Comparison of ENCODE assay signal across 24 cellular contexts in the genomic region with DNA sequence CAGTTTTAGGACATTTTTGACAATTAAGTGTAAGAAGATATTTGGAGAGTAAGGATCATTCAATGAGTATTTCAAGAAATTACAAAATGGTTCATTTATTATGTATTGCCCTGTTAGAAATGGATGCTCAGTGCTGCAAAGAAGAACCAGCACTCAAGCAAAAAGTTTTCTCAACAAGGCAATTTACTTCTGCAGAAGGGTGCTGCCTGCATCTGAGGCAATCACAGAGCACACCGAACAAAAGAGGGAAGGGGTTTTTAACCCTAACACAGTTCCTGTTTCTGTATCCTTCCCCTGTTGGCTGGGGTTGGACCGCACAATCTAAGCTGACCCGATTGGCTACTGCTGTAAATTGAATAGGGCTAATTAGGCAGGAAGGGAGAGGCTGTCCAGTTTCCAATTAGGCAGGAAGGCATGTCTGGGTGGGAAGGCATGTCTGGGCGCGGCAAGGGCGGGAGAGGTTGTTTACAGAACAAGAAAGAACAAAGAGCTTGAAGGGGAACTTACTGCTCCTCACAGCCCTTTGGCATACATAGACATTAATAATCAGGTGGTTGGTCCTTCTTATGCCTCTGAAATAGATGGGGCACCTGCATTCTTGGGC. TPM values are rescaled to one million over a fixed set of nuclear protein-coding genes. Genes with fewer than 3 reads are reported as not detected.
A peak's percentile ranks its signal among the peaks of the same experiment; 100 is the strongest.
DNase-seq lines count a peak whose midpoint lies in the region; ATAC-seq, FAIRE-seq and TF ChIP-seq lines count a peak whose summit lies in the region.
"Had no signal": no experiment of that assay in that cellular context is flagged by ENCODE, and none has a peak within 500 bp of the region (broad histone marks: within the 10 kb centered on the region; RNA-seq: fewer than 3 reads in every experiment).

No MANE protein-coding gene starts in this region.

- H3K27ac ChIP-seq in K562 (ENCODE audit: extremely low read depth, low read depth, low read length) = no peak overlapping the region
- no peak overlapping the region for H3K27ac ChIP-seq in kidney (ENCODE audit: low read depth in 2 of 2, low read length in 2 of 2)
- H3K27ac ChIP-seq: 22Rv1; BLaER1 treated with 17β-estradiol and CSF1 and Interleukin-3, amounts not matched to agents 10 nM and 100 nM; SJSA1 had no signal

- TF ChIP-seq POLR2A in NB4 (IDR thresholded peaks at IDR 0.05; ENCODE audit: extremely low read depth, insufficient read length) = no peak
- no peak for TF ChIP-seq POLR2A in K562 (conservative IDR thresholded peaks at IDR 0.05)

- no TSS peak for BruUV-seq in K562 (replicated peaks; lab: Mats Ljungman, UMichigan)

- FAIRE-seq in K562 (lab: Jason Lieb, UNC) (no peak), kidney (lab: Jason Lieb, UNC) (no peak)
- FAIRE-seq: GM12891, RCC 7860 had no signal

- DNase-seq in NCI-H1105 treated with DMSO at 0.1 percent for 48 hours (lab: John Stamatoyannopoulos, UW) (peak; percentile 14), NCI-H1105 (lab: John Stamatoyannopoulos, UW) (no peak), NB4 (ENCODE audit: low read depth) (peak; percentile 10), K562 (ENCODE audit: extremely low read depth in 1 of 4, low spot score in 3 of 4) (no peak), islet precursor cell (peak; percentile 59), kidney (no peak)
- DNase-seq in stimulated activated CD4-positive, alpha-beta T cell treated with anti-CD3 and anti-CD28 coated beads, Interleukin-4, amount 100 ng/mL, for 1 hour = no peak
- DNase-seq: Calu3; CD8-positive, alpha-beta T cell; DMS153; NCI-H1417 treated with DMSO at 0.1 percent for 48 hours; NCI-H1930; NCI-H226; NCI-H524; OCI-M1; T-helper 17 cell had no signal

- no peak for TF ChIP-seq CTCF in NB4 (IDR thresholded peaks at IDR 0.05; ENCODE audit: low read depth, low read length)
- no peak for TF ChIP-seq CTCF in K562 (IDR thresholded peaks at IDR 0.05 in 2 of 3, conservative IDR thresholded peaks at IDR 0.05 in 1 of 3; ENCODE audit: insufficient read depth in 2 of 3, low read depth in 1 of 3, low read length in 3 of 3)
- no peak for TF ChIP-seq CTCF in kidney (IDR thresholded peaks at IDR 0.05; ENCODE audit: borderline replicate concordance, extremely low read depth, insufficient read depth)

- H3K36me3 ChIP-seq in K562 (ENCODE audit: control insufficient read depth, insufficient read depth, low read length) (no peaks in the 10 kb centered on the region), kidney (ENCODE audit: control insufficient read depth in 1 of 2, insufficient read depth in 2 of 2, low read length in 2 of 2) (no peaks in the 10 kb centered on the region)
- H3K36me3 ChIP-seq: HAP-1, SJSA1 had no signal

- H3K4me1 ChIP-seq in K562 (replicated peaks in 1 of 2; ENCODE audit: control insufficient read depth in 2 of 2, insufficient read depth in 2 of 2, low read length in 2 of 2) = no peaks in the 10 kb centered on the region; a peak in 1 of 5 replicates
- H3K4me1 ChIP-seq in kidney (ENCODE audit: control insufficient read depth in 1 of 2, insufficient read depth in 1 of 2, low read depth in 1 of 2, low read length in 2 of 2) = no peaks in the 10 kb centered on the region
- H3K4me1 ChIP-seq: HAP-1, SJSA1 had no signal

- no peak for TF ChIP-seq RAD21 in K562 (CRISPR knock-in tag; conservative IDR thresholded peaks at IDR 0.05 in 1 of 2, IDR thresholded peaks at IDR 0.05 in 1 of 2)

- WGBS in K562 (ENCODE audit: insufficient coverage, low coverage, missing lambda C conversion rate) = 12% methylated on average over 6 of the region's 6 CpGs

- no peaks in the 10 kb centered on the region; a peak in 1 of 5 replicates for H3K27me3 ChIP-seq in K562 (ENCODE audit: control insufficient read depth in 2 of 2, insufficient read depth in 2 of 2, low read length in 2 of 2)
- H3K27me3 ChIP-seq: BLaER1 treated with 17β-estradiol and CSF1 and Interleukin-3, amounts not matched to agents 10 nM and 100 nM; SJSA1 had no signal

- in situ Hi-C loops in K562 (cut with MboI) = no loop called here

- intact Hi-C loops in K562 (cut with micrococcal nuclease) (no loop called here), kidney (cut with DNase I) (no loop called here)

- no peaks in the 10 kb centered on the region for H3K9me1 ChIP-seq in K562 (ENCODE audit: control insufficient read depth, insufficient read depth, low read length)

- H3K9me3 ChIP-seq in K562 (replicated peaks; ENCODE audit: control insufficient read depth, insufficient read depth, low read depth, low read length) = 0 out of 2 replicates have a peak, but pooled peaks cover 5% of the 10 kb centered on the region
- H3K9me3 ChIP-seq in kidney (ENCODE audit: control insufficient read depth in 1 of 2, low read length in 2 of 2) = peaks cover 0 to 9% of the 10 kb centered on the region in 2 donors
- H3K9me3 ChIP-seq: HAP-1, SJSA1 had no signal

- no peak overlapping the region for H3K4me3 ChIP-seq in NB4 (ENCODE audit: low read depth, low read length)
- no peak overlapping the region for H3K4me3 ChIP-seq in K562
- H3K4me3 ChIP-seq in kidney (ENCODE audit: low read length in 2 of 2) = no peak overlapping the region
- H3K4me3 ChIP-seq: BLaER1 treated with 17β-estradiol and CSF1 and Interleukin-3, amounts not matched to agents 10 nM and 100 nM; HAP-1; SJSA1 had no signal

- H3K4me2 ChIP-seq in K562 (ENCODE audit: insufficient read depth, low read length) = no peak overlapping the region
- H3K4me2 ChIP-seq: BLaER1 treated with 17β-estradiol and CSF1 and Interleukin-3, amounts not matched to agents 10 nM and 100 nM had no signal

- H4K20me1 ChIP-seq in K562 (replicated peaks; ENCODE audit: control insufficient read depth, insufficient read depth, low read length) = no peaks in the 10 kb centered on the region
- H4K20me1 ChIP-seq: BLaER1 treated with 17β-estradiol and CSF1 and Interleukin-3, amounts not matched to agents 10 nM and 100 nM had no signal

- H3K9ac ChIP-seq in K562 (ENCODE audit: insufficient read depth in 1 of 2, low read depth in 2 of 2, low read length in 2 of 2) (no peak overlapping the region), kidney (ENCODE audit: low read length in 2 of 2) (no peak overlapping the region)
- H3K9ac ChIP-seq: BLaER1 treated with 17β-estradiol and CSF1 and Interleukin-3, amounts not matched to agents 10 nM and 100 nM had no signal

- TF ChIP-seq EP300 in K562 (IDR thresholded peaks at IDR 0.05; ENCODE audit: low read length) = no peak

- CTCF ChIA-PET in K562 (lab: Yijun Ruan, JAX; ENCODE audit: low intra/inter-chr PET ratio) = no interaction called here

- no peaks in the 10 kb centered on the region for H3K79me2 ChIP-seq in K562 (ENCODE audit: control insufficient read depth, insufficient read depth, low read length)

- H2AFZ ChIP-seq in K562 (ENCODE audit: low read depth, low read length) = no peak overlapping the region

- POLR2A ChIA-PET in K562 (lab: Yijun Ruan, JAX) = no interaction called here

- ATAC-seq in K562 = no peak
- ATAC-seq in HG03196 (IDR thresholded peaks at IDR 0.05; ENCODE audit: unreplicated experiment) = no peak
- ATAC-seq: CD8-positive, alpha-beta T cell; Right ventricle myocardium inferior; T-helper 17 cell had no signal

TF ChIP-seq in K562, 482 proteins besides CTCF, POLR2A, EP300 and RAD21 (continues in another document):
- TF ChIP-seq, protein P1, sequence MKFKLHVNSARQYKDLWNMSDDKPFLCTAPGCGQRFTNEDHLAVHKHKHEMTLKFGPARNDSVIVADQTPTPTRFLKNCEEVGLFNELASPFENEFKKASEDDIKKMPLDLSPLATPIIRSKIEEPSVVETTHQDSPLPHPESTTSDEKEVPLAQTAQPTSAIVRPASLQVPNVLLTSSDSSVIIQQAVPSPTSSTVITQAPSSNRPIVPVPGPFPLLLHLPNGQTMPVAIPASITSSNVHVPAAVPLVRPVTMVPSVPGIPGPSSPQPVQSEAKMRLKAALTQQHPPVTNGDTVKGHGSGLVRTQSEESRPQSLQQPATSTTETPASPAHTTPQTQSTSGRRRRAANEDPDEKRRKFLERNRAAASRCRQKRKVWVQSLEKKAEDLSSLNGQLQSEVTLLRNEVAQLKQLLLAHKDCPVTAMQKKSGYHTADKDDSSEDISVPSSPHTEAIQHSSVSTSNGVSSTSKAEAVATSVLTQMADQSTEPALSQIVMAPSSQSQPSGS (CRISPR knock-in tag; IDR thresholded peaks at IDR 0.05) = no peak
- TF ChIP-seq RUNX1 (IDR thresholded peaks at IDR 0.05; ENCODE audit: low read depth) = no peak
- TF ChIP-seq CBX5 (IDR thresholded peaks at IDR 0.05; ENCODE audit: borderline replicate concordance, low read depth) = peak; percentile 89
- peak in 1 of 2 experiments; percentile 80; a peak in 2 of 3 replicates for TF ChIP-seq CBX3 (IDR thresholded peaks at IDR 0.05; ENCODE audit: borderline replicate concordance in 1 of 2, low read length in 2 of 2)

RNA-seq across cellular contexts. Expression of gene SPTSSA, which starts 41.4 kb away (rescaled TPM):
- total RNA-seq in K562 (2011; cell fraction: chromatin; rRNA removed; ENCODE audit: low replicate concordance) = 4.0 and 11.1 TPM in 2 replicates
- total RNA-seq in K562 (2011; cell fraction: nucleolus; rRNA removed) = 5.8 and 5.9 TPM in 2 replicates
- total RNA-seq in K562 (2011; cell fraction: nucleoplasm; rRNA removed) = 8.5 and 14.4 TPM in 2 replicates
- total RNA-seq in K562 (2014; rRNA removed) = 6.8 and 9.6 TPM in 2 replicates
- 21.0 and 25.0 TPM in 2 replicates for total RNA-seq in K562 (2014; rRNA removed; fragmentation: Illumina TruSeq; extraction: Trizol)
- 17.1 and 18.4 TPM in 2 replicates for total RNA-seq in K562 (2015; rRNA removed; fragmentation: Illumina TruSeq; extraction: Trizol)
- total RNA-seq in K562 (2021) = 15.6 and 17.2 TPM in 2 replicates
- polyA plus RNA-seq in K562 (2011; rRNA removed) = 24.2 and 28.3 TPM in 2 replicates
- polyA plus RNA-seq in K562 (2011; cell fraction: cytosol; rRNA removed) = 25.5 and 33.2 TPM in 2 replicates
- 6.9 and 8.4 TPM in 2 replicates for polyA plus RNA-seq in K562 (2011; cell fraction: nucleus; rRNA removed)
- 18.4 and 29.0 TPM in 2 replicates for polyA plus RNA-seq in K562 (2012)
- 25.4 and 35.7 TPM in 2 replicates for polyA plus RNA-seq in K562 (2014; fragmentation: Illumina TruSeq; extraction: Trizol)
- polyA plus RNA-seq in K562 (2014; fragmentation: Nextera tagmentation; extraction: Ambion mirVana) = 10 to 100 TPM; 22.0 to 26.9 TPM
- 19.7 and 24.6 TPM in 2 replicates for polyA plus RNA-seq in K562 (2014; rRNA removed)
- 10.8 and 11.2 TPM in 2 replicates for polyA minus RNA-seq in K562 (2011; rRNA and poly(A)+ RNA removed)
- 6.6 and 7.7 TPM in 2 replicates for polyA minus RNA-seq in K562 (2011; cell fraction: cytosol; rRNA and poly(A)+ RNA removed)
- polyA minus RNA-seq in K562 (2011; cell fraction: nucleus; rRNA and poly(A)+ RNA removed) = 2.2 and 4.0 TPM in 2 replicates
- total RNA-seq in kidney = 17.4 TPM
- polyA plus RNA-seq in kidney (ENCODE audit: insufficient read depth, low read depth, low replicate concordance) = 19.2 TPM

Comparison
In these comparisons a context has a peak if more than half of its experiments do, and no peak if none do; other contexts are left out.
1. DNase-seq: peak in NCI-H1105 treated with DMSO at 0.1 percent for 48 hours (single experiment), NB4 (single experiment) and islet precursor cell (single experiment); none in NCI-H1105 (single experiment), K562 (0 of 4), kidney (single experiment) and stimulated activated CD4-positive, alpha-beta T cell treated with anti-CD3 and anti-CD28 coated beads, Interleukin-4, amount 100 ng/mL, for 1 hour (single experiment).